ENCODE assay signal across 9 cellular contexts in genomic region chr3:94525039-94525438, GRCh38.
DNase-seq lines count a peak whose midpoint lies in the region; ATAC-seq, FAIRE-seq and TF ChIP-seq lines count a peak whose summit lies in the region.
"Had no signal": no experiment of that assay in that cellular context is flagged by ENCODE, and none has a peak within 500 bp of the region (broad histone marks: within the 10 kb centered on the region; RNA-seq: fewer than 3 reads in every experiment).

No MANE protein-coding gene starts in this region.

- FAIRE-seq in D721Med (lab: Jason Lieb, UNC): no peak

- no peaks in the 10 kb centered on the region for H3K9me3 ChIP-seq in OCI-LY1 (ENCODE audit: low read length)

- no peak overlapping the region for H3K9ac ChIP-seq in OCI-LY1 (ENCODE audit: low read length)

- H3K79me2 ChIP-seq in OCI-LY1 (ENCODE audit: insufficient read depth, low read length): no peaks in the 10 kb centered on the region

- no peaks in the 10 kb centered on the region for H3K27me3 ChIP-seq in OCI-LY1 (ENCODE audit: insufficient read depth, low read length)

- no peak overlapping the region for H3K4me2 ChIP-seq in OCI-LY1 (ENCODE audit: low read length)

- no peaks in the 10 kb centered on the region for H3K36me3 ChIP-seq in OCI-LY1 (ENCODE audit: insufficient read depth, low read length)

- H3K4me1 ChIP-seq in OCI-LY1 (ENCODE audit: insufficient read depth, low read length, severe bottlenecking): no peaks in the 10 kb centered on the region

- H4K20me1 ChIP-seq in OCI-LY1 (ENCODE audit: insufficient read depth, low read length): no peaks in the 10 kb centered on the region

- TF ChIP-seq CTCF in D721Med (IDR thresholded peaks at IDR 0.05; ENCODE audit: insufficient read depth, missing control alignments) (peak; percentile 37), OCI-LY1 (IDR thresholded peaks at IDR 0.05; ENCODE audit: low read length) (peak; percentile 42; the same call in 1 of the 2 replicates), omental fat pad (IDR thresholded peaks at IDR 0.05) (no peak)

- no peak overlapping the region for H2AFZ ChIP-seq in OCI-LY1 (ENCODE audit: low read length)

- no peak for DNase-seq in D721Med (ENCODE audit: insufficient read length, low spot score)
- peak; percentile 54 for DNase-seq in ecto neural progenitor cell (ENCODE audit: low spot score)
- peak; percentile 19 for DNase-seq in midbrain (lab: John Stamatoyannopoulos, UW)
- no peak for DNase-seq in omental fat pad (ENCODE audit: low spot score)
- no peak for DNase-seq in activated CD4-positive, alpha-beta T cell treated with anti-CD3 and anti-CD28 coated beads for 48 hours
- no peak for DNase-seq in germinal center (ENCODE audit: low spot score)
- no peak for DNase-seq in NCI-H1436 treated with DMSO at 0.1 percent for 48 hours (lab: John Stamatoyannopoulos, UW)
- DNase-seq: DMS79 had no signal

- no peaks in the 10 kb centered on the region for H3K9me2 ChIP-seq in OCI-LY1 (ENCODE audit: low read depth, low read length)

- H3K27ac ChIP-seq in OCI-LY1 (ENCODE audit: low read depth, low read length, poor library complexity, severe bottlenecking): no peak overlapping the region

- no peaks in the 10 kb centered on the region for H3F3A ChIP-seq in OCI-LY1 (ENCODE audit: insufficient read depth, low read length)

- no peak overlapping the region for H3K4me3 ChIP-seq in OCI-LY1 (ENCODE audit: low read depth, low read length, poor library complexity, severe bottlenecking)

- no peak for ATAC-seq in omental fat pad (ENCODE audit: low FRiP score)

Comparison
In these comparisons a context has a peak if more than half of its experiments do, and no peak if none do; other contexts are left out.
1. DNase-seq: peak in ecto neural progenitor cell (single experiment) and midbrain (single experiment); none in D721Med (single experiment), omental fat pad (single experiment), activated CD4-positive, alpha-beta T cell treated with anti-CD3 and anti-CD28 coated beads for 48 hours (single experiment), germinal center (single experiment) and NCI-H1436 treated with DMSO at 0.1 percent for 48 hours (single experiment).
2. CTCF ChIP-seq: peak in D721Med (single experiment) and OCI-LY1 (single experiment); none in omental fat pad (0 of 3).